Comparison of ENCODE assay signal across 23 cellular contexts in the genomic region with DNA sequence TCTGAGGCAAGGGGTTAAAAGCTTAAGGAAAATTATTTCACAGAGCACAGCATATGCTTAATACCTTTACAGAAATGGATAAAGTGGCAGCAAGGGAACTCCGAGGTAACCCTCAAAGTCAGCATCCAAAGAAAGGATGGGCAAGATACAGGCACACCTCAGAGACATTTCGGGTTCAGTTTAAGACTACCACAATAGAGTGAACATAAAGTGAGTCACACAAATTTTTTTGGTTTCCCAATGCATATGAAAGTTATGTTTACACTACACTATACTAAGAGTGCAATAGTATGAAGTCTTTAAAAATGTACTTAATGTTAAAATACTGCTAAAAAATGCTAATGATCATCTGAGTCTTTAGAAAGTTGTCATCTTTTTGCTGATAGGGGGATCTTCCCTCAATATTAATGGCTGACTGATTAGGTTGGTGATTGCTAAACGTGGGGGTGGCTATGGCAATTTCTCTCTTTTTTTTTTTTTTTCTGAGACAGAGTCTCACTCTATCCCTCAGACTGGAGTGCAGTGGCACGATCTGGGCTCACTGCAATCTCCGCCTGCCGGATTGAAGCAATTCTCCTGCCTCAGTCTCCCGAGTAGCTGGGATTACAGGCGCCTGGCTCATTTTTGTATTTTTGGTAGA. TPM values are rescaled to one million over a fixed set of nuclear protein-coding genes. Genes with fewer than 3 reads are reported as not detected.
DNase-seq lines count a peak whose midpoint lies in the region; ATAC-seq and TF ChIP-seq lines count a peak whose summit lies in the region.
"Had no signal": no experiment of that assay in that cellular context is flagged by ENCODE, and none has a peak within 500 bp of the region (broad histone marks: within the 10 kb centered on the region; RNA-seq: fewer than 3 reads in every experiment).

No MANE protein-coding gene starts in this region.

- no peaks in the 10 kb centered on the region for H3K9me3 Mint-ChIP-seq in activated T-cell treated with anti-CD3 and anti-CD28 coated beads, Interleukin-2, amount 50 U/mL, for 72 hours
- H3K9me3 Mint-ChIP-seq: activated T-helper 1 cell treated with anti-CD3 and anti-CD28 coated beads, Interleukin-12 subunit alpha, Interleukin-12 subunit beta, Interleukin-2, Interleukin-4 antibody, amounts not matched to agents 30 ng/mL and 10 ng/mL and 1 ng/mL, durations not matched to agents 14 hours and 24 hours and 36 hours had no signal

- CTCF ChIA-PET in PC-3 (lab: Charles Lee): no interaction called here

- no peak overlapping the region for H2AFZ ChIP-seq in PC-3 (ENCODE audit: low read length)
- no peak overlapping the region for H2AFZ ChIP-seq in osteoblast (ENCODE audit: low read length)
- H2AFZ ChIP-seq: PC-9 had no signal

- peaks cover 6% of the 10 kb centered on the region for H3K36me3 ChIP-seq in PC-3 (ENCODE audit: low read depth, low read length)
- H3K36me3 ChIP-seq in osteoblast (ENCODE audit: insufficient read depth, low read length): peaks cover 9% of the 10 kb centered on the region
- H3K36me3 ChIP-seq: gastrocnemius medialis had no signal

- POLR2A ChIA-PET in PC-3 (lab: Charles Lee; ENCODE audit: unreplicated experiment): no interaction called here

- H3K4me3 Mint-ChIP-seq in activated T-cell treated with anti-CD3 and anti-CD28 coated beads, Interleukin-2, amount 50 U/mL, for 72 hours: no peak overlapping the region
- H3K4me3 Mint-ChIP-seq: activated T-helper 1 cell treated with anti-CD3 and anti-CD28 coated beads, Interleukin-12 subunit alpha, Interleukin-12 subunit beta, Interleukin-2, Interleukin-4 antibody, amounts not matched to agents 30 ng/mL and 10 ng/mL and 1 ng/mL, durations not matched to agents 14 hours and 24 hours and 36 hours; T-helper 17 cell had no signal

- peaks cover 61% of the 10 kb centered on the region for H3K4me1 Mint-ChIP-seq in activated T-cell treated with anti-CD3 and anti-CD28 coated beads, Interleukin-2, amount 50 U/mL, for 72 hours (ENCODE audit: low read depth)

- H3K27ac ChIP-seq in PC-3 (ENCODE audit: low read length) (no peak overlapping the region), osteoblast (ENCODE audit: low read depth, low read length) (peak overlapping the region; percentile 57)
- H3K27ac ChIP-seq: C4-2B, left ventricle myocardium inferior, PC-9, SJSA1, testis, WERI-Rb-1 had no signal

- H3K4me1 ChIP-seq in PC-3 (ENCODE audit: insufficient read depth, low read length) (peaks cover 11% of the 10 kb centered on the region), osteoblast (ENCODE audit: insufficient read depth, low read length) (peaks cover 27% of the 10 kb centered on the region)
- H3K4me1 ChIP-seq: SJSA1, testis had no signal

- H4K20me1 ChIP-seq in PC-3 (ENCODE audit: low read length) (0 out of 2 replicates have a peak, but pooled peaks cover 9% of the 10 kb centered on the region), osteoblast (ENCODE audit: insufficient read depth, low read length) (peaks cover 15% of the 10 kb centered on the region)

- peaks cover 50% of the 10 kb centered on the region for H3K79me2 ChIP-seq in PC-3 (ENCODE audit: low read length)
- peaks cover 64% of the 10 kb centered on the region for H3K79me2 ChIP-seq in osteoblast (ENCODE audit: insufficient read depth, low read length)

- H3K4me3 ChIP-seq in PC-3 (ENCODE audit: low read length) (no peak overlapping the region), choroid plexus epithelial cell (ENCODE audit: low read depth, low read length) (no peak overlapping the region), osteoblast (ENCODE audit: insufficient read depth, low read length) (no peak overlapping the region)
- H3K4me3 ChIP-seq: gastrocnemius medialis, left ventricle myocardium inferior, PC-9, SJSA1, testis had no signal

- H3K9me2 ChIP-seq in PC-3 (replicated peaks; ENCODE audit: low read length): no peaks in the 10 kb centered on the region

- peaks cover 6 to 18% of the 10 kb centered on the region in 2 donors for H3K36me3 Mint-ChIP-seq in activated T-cell treated with anti-CD3 and anti-CD28 coated beads, Interleukin-2, amount 50 U/mL, for 72 hours (ENCODE audit: insufficient read depth in 2 of 2)

- H3K27me3 ChIP-seq in PC-3 (ENCODE audit: low read length) (no peaks in the 10 kb centered on the region), osteoblast (ENCODE audit: insufficient read depth, low read length) (no peaks in the 10 kb centered on the region)
- H3K27me3 ChIP-seq: gastrocnemius medialis, SJSA1, testis had no signal

- TF ChIP-seq CTCF in PC-3 (conservative IDR thresholded peaks at IDR 0.05; ENCODE audit: low read depth, low read length) (no peak), choroid plexus epithelial cell (conservative IDR thresholded peaks at IDR 0.05; ENCODE audit: low read depth, low read length) (no peak), osteoblast (IDR thresholded peaks at IDR 0.05; ENCODE audit: extremely low read depth, low read depth, low read length) (no peak)

- H3K27me3 Mint-ChIP-seq in activated T-cell treated with anti-CD3 and anti-CD28 coated beads, Interleukin-2, amount 50 U/mL, for 72 hours (ENCODE audit: low read depth): no peaks in the 10 kb centered on the region
- H3K27me3 Mint-ChIP-seq: T-helper 17 cell had no signal

- no peak for DNase-seq in activated T-cell treated with anti-CD3 and anti-CD28 coated beads, Interleukin-2, amount 50 U/mL, for 72 hours
- DNase-seq in activated T-cell treated with anti-CD3 and anti-CD28 coated beads, Interleukin-2, amount 50 U/mL, for 48 hours: no peak
- peak; percentile 51 for DNase-seq in PC-3
- DNase-seq in choroid plexus epithelial cell (ENCODE audit: low read depth): peak; percentile 48
- DNase-seq in osteoblast (ENCODE audit: insufficient read length, low spot score, missing footprints): no peak
- no peak for DNase-seq in globus pallidus (ENCODE audit: low spot score)
- DNase-seq in T-helper 9 cell: no peak
- no peak for DNase-seq in stimulated activated CD4-positive, alpha-beta T cell treated with anti-CD3 and anti-CD28 coated beads, Interleukin-2, amount 100 ng/mL, for 48 hours
- DNase-seq: activated CD4-positive, alpha-beta T cell treated with anti-CD3 and anti-CD28 coated beads, Interleukin-2, amount 50 U/mL, for 48 hours; amygdala; gastrocnemius medialis; GF-D8; left ventricle myocardium inferior; NCI-H1417 treated with DMSO at 0.1 percent for 48 hours; NCI-H2171; NCI-H748 treated with DMSO at 0.1 percent for 48 hours; PC-9; T-helper 17 cell; testis; WERI-Rb-1 had no signal

- no TSS peak for BruUV-seq in PC-3 (replicated peaks; lab: Mats Ljungman, UMichigan)

- H3K9me3 ChIP-seq in PC-3 (ENCODE audit: low read length) (no peaks in the 10 kb centered on the region), osteoblast (ENCODE audit: low read depth, low read length) (no peaks in the 10 kb centered on the region)
- H3K9me3 ChIP-seq: gastrocnemius medialis, left ventricle myocardium inferior, SJSA1, testis had no signal

- H3K27ac Mint-ChIP-seq in activated T-cell treated with anti-CD3 and anti-CD28 coated beads, Interleukin-2, amount 50 U/mL, for 72 hours: peak overlapping the region; percentile 14
- H3K27ac Mint-ChIP-seq: activated T-helper 1 cell treated with anti-CD3 and anti-CD28 coated beads, Interleukin-12 subunit alpha, Interleukin-12 subunit beta, Interleukin-2, Interleukin-4 antibody, amounts not matched to agents 30 ng/mL and 10 ng/mL and 1 ng/mL, durations not matched to agents 14 hours and 24 hours and 36 hours had no signal

- H3F3A ChIP-seq in PC-3 (ENCODE audit: low read length, unreplicated experiment): no peaks in the 10 kb centered on the region

- intact Hi-C loops in PC-3 (cut with micrococcal nuclease): no loop called here

- peak; percentile 52 to 69 for ATAC-seq in activated T-cell treated with anti-CD3 and anti-CD28 coated beads, Interleukin-2, amount 50 U/mL, for 72 hours (replicated peaks in 1 of 2)
- ATAC-seq in PC-3: peak; percentile 89
- ATAC-seq: gastrocnemius medialis, T-helper 17 cell had no signal

- no peak overlapping the region for H3K9ac ChIP-seq in PC-3 (ENCODE audit: low read length)

- H3K4me2 ChIP-seq in PC-3 (ENCODE audit: low read length) (no peak overlapping the region), osteoblast (ENCODE audit: insufficient read depth, low read length) (peak overlapping the region; percentile 46)
- H3K4me2 ChIP-seq: PC-9 had no signal

RNA-seq across cellular contexts. Expression of a gene that starts 10.0 kb away (rescaled TPM):
- 10 to 100 TPM; 33.1 to 37.5 TPM for total RNA-seq in activated T-cell treated with anti-CD3 and anti-CD28 coated beads, Interleukin-2, amount 50 U/mL, for 72 hours
- total RNA-seq in PC-3 (2014; rRNA removed): 18.3 and 22.6 TPM in 2 replicates
- 33.0 and 35.5 TPM in 2 replicates for total RNA-seq in osteoblast

RNA-seq across cellular contexts. Expression of a gene that starts 37.6 kb away (rescaled TPM):
- total RNA-seq in activated T-cell treated with anti-CD3 and anti-CD28 coated beads, Interleukin-2, amount 50 U/mL, for 72 hours: 10 to 100 TPM; 17.1 to 19.2 TPM
- total RNA-seq in PC-3 (2014; rRNA removed) (19.6 and 31.6 TPM in 2 replicates), osteoblast (17.7 and 25.6 TPM in 2 replicates)

Comparison
In these comparisons a context has a peak if more than half of its experiments do, and no peak if none do; other contexts are left out.
1. DNase-seq: peak in PC-3 (single experiment) and choroid plexus epithelial cell (single experiment); none in activated T-cell treated with anti-CD3 and anti-CD28 coated beads, Interleukin-2, amount 50 U/mL, for 72 hours (0 of 2), activated T-cell treated with anti-CD3 and anti-CD28 coated beads, Interleukin-2, amount 50 U/mL, for 48 hours (0 of 2), osteoblast (single experiment), globus pallidus (single experiment), T-helper 9 cell (single experiment) and stimulated activated CD4-positive, alpha-beta T cell treated with anti-CD3 and anti-CD28 coated beads, Interleukin-2, amount 100 ng/mL, for 48 hours (0 of 2).